Comparison of ENCODE assay signal across 8 cellular contexts in genomic region chr5:32585122-32585445, GRCh38. TPM values are rescaled to one million over a fixed set of nuclear protein-coding genes. Genes with fewer than 3 reads are reported as not detected.
DNase-seq lines count a peak whose midpoint lies in the region; ATAC-seq and TF ChIP-seq lines count a peak whose summit lies in the region.

No MANE protein-coding gene starts in this region.

- intact Hi-C loops in PC-3 (cut with micrococcal nuclease) = loop anchor here (1.0 to 5.0 kb wide), 3 partner anchors 58 to 96 kb away; no protein-coding TSS in a partner anchor
- intact Hi-C loops in ovary (cut with DNase I) = loop anchor here in 1 of 4 donors (10.0 kb wide), 1 partner anchor 90 kb away; no protein-coding TSS in a partner anchor
- intact Hi-C loops in head of caudate nucleus (cut with DNase I) = loop anchor here (5.0 kb wide), 3 partner anchors 93 to 353 kb away; partner anchors contain the start of gene MTMR12

- H3K36me3 Mint-ChIP-seq in CD8-positive, alpha-beta memory T cell = peaks cover 0 to 27% (median 0%) of the 10 kb centered on the region in 3 donors
- H3K36me3 Mint-ChIP-seq in endothelial cell (ENCODE audit: low read depth, unreplicated experiment) = peaks cover 15% of the 10 kb centered on the region

- TF ChIP-seq CTCF in PC-3 (conservative IDR thresholded peaks at IDR 0.05; ENCODE audit: low read depth, low read length) (no peak), endothelial cell (IDR thresholded peaks at IDR 0.05; ENCODE audit: unreplicated experiment) (no peak), ovary (IDR thresholded peaks at IDR 0.05) (no peak), GM10248 (IDR thresholded peaks at IDR 0.05; ENCODE audit: control extremely low read depth, extremely low read depth, low read depth, missing control alignments) (no peak)

- H3K4me1 Mint-ChIP-seq in CD8-positive, alpha-beta memory T cell = peaks cover 64 to 85% (median 79%) of the 10 kb centered on the region in 3 donors
- peaks cover 44% of the 10 kb centered on the region for H3K4me1 Mint-ChIP-seq in endothelial cell (ENCODE audit: unreplicated experiment)

- TF ChIP-seq EP300 in ovary (IDR thresholded peaks at IDR 0.05) = no peak

- peak overlapping the region; percentile 96 for H3K4me2 ChIP-seq in PC-3 (ENCODE audit: low read length)

- peaks cover 48% of the 10 kb centered on the region for H3K79me2 ChIP-seq in PC-3 (ENCODE audit: low read length)

- BruUV-seq in PC-3 (replicated peaks; lab: Mats Ljungman, UMichigan) = no TSS peak

- POLR2A ChIA-PET in CD8-positive, alpha-beta memory T cell (lab: Charles Lee) = interaction anchor here (0.9 to 1.3 kb wide), 5 partner anchors 10 to 140 kb away, joined by 3 to 8 read pairs (median 4); partner anchors contain the start of gene ZFR
- POLR2A ChIA-PET in PC-3 (lab: Charles Lee; ENCODE audit: unreplicated experiment) (interaction anchor here (0.6 kb wide), 1 partner anchor 96 kb away, joined by 3 read pairs; no protein-coding TSS in a partner anchor), GM10248 (lab: Yijun Ruan, JAX) (no interaction called here)

- no peak for TF ChIP-seq POLR2A in ovary (IDR thresholded peaks at IDR 0.05)

- peaks cover 6% of the 10 kb centered on the region for H3F3A ChIP-seq in PC-3 (ENCODE audit: low read length, unreplicated experiment)

- H3K4me3 Mint-ChIP-seq in CD8-positive, alpha-beta memory T cell = peak overlapping the region; percentile 90 to 100 (median 98)
- H3K4me3 Mint-ChIP-seq in endothelial cell (ENCODE audit: unreplicated experiment) = peak overlapping the region; percentile 97

- peaks cover 28% of the 10 kb centered on the region for H4K20me1 ChIP-seq in PC-3 (ENCODE audit: low read length)

- ATAC-seq in PC-3 = no peak

- peak overlapping the region; percentile 73 for H2AFZ ChIP-seq in PC-3 (ENCODE audit: low read length)

- CTCF ChIA-PET in CD8-positive, alpha-beta memory T cell (lab: Charles Lee) = interaction anchor here (0.7 to 3.5 kb wide), 7 partner anchors 27 to 272 kb away, joined by 3 to 31 read pairs (median 3); partner anchors contain the start of gene MTMR12
- CTCF ChIA-PET in PC-3 (lab: Charles Lee) (no interaction called here), GM10248 (lab: Yijun Ruan, JAX) (interaction anchor here (1.0 to 3.4 kb wide), 4 partner anchors 12 to 100 kb away, joined by 3 to 34 read pairs (median 6); no protein-coding TSS in a partner anchor)

- no peaks in the 10 kb centered on the region for H3K27me3 ChIP-seq in CD8-positive, alpha-beta memory T cell (ENCODE audit: insufficient read depth, low read length, poor library complexity, severe bottlenecking)
- H3K27me3 ChIP-seq in PC-3 (ENCODE audit: low read length) (no peaks in the 10 kb centered on the region), ovary (no peaks in the 10 kb centered on the region)

- H3K9me3 Mint-ChIP-seq in CD8-positive, alpha-beta memory T cell = peaks cover 0 to 2% (median 0%) of the 10 kb centered on the region in 5 donors
- no peaks in the 10 kb centered on the region for H3K9me3 Mint-ChIP-seq in endothelial cell (ENCODE audit: unreplicated experiment)

- peaks cover 0 to 2% of the 10 kb centered on the region in 2 donors for H3K27me3 Mint-ChIP-seq in CD8-positive, alpha-beta memory T cell
- H3K27me3 Mint-ChIP-seq in endothelial cell (ENCODE audit: unreplicated experiment) = peaks cover 12% of the 10 kb centered on the region

- H3K9me3 ChIP-seq in CD8-positive, alpha-beta memory T cell (ENCODE audit: low read length) = no peaks in the 10 kb centered on the region
- no peaks in the 10 kb centered on the region for H3K9me3 ChIP-seq in PC-3 (ENCODE audit: low read length)
- H3K9me3 ChIP-seq in ovary = no peaks in the 10 kb centered on the region

- peak overlapping the region; percentile 99 for H3K9ac ChIP-seq in PC-3 (ENCODE audit: low read length)

- H3K27ac Mint-ChIP-seq in CD8-positive, alpha-beta memory T cell = peak overlapping the region; percentile 95 to 100 (median 98)
- peak overlapping the region; percentile 95 for H3K27ac Mint-ChIP-seq in endothelial cell (ENCODE audit: unreplicated experiment)

- H3K36me3 ChIP-seq in CD8-positive, alpha-beta memory T cell (ENCODE audit: insufficient read depth, low read length) = peaks cover 6% of the 10 kb centered on the region
- H3K36me3 ChIP-seq in PC-3 (ENCODE audit: low read depth, low read length) = peaks cover 20% of the 10 kb centered on the region; the same call in 1 of the 2 replicates
- H3K36me3 ChIP-seq in ovary = no peaks in the 10 kb centered on the region

- 25 to 28% (median 27%) methylated on average over 8 of the region's 8 CpGs for WGBS in ovary, 3 donors

- H3K27ac ChIP-seq in CD8-positive, alpha-beta memory T cell (ENCODE audit: low read depth, low read length) = peak overlapping the region; percentile 100
- H3K27ac ChIP-seq in PC-3 (ENCODE audit: low read length) = no peak overlapping the region
- peak overlapping the region in 1 of 2 donors; percentile 95 for H3K27ac ChIP-seq in ovary

- H3K9me2 ChIP-seq in PC-3 (replicated peaks; ENCODE audit: low read length) = no peaks in the 10 kb centered on the region

- H3K4me1 ChIP-seq in CD8-positive, alpha-beta memory T cell (ENCODE audit: insufficient read depth, low read length) = peaks cover 53% of the 10 kb centered on the region
- peaks cover 16% of the 10 kb centered on the region for H3K4me1 ChIP-seq in PC-3 (ENCODE audit: insufficient read depth, low read length)
- H3K4me1 ChIP-seq in ovary (ENCODE audit: insufficient read depth) = peaks cover 3% of the 10 kb centered on the region

- H3K4me3 ChIP-seq in CD8-positive, alpha-beta memory T cell (ENCODE audit: low read length) = peak overlapping the region; percentile 93
- H3K4me3 ChIP-seq in PC-3 (ENCODE audit: low read length) (peak overlapping the region; percentile 87), ovary (peak overlapping the region; percentile 74)

- no peak for DNase-seq in CD8-positive, alpha-beta memory T cell
- DNase-seq in PC-3 (no peak), endothelial cell (ENCODE audit: low spot score) (no peak), ovary (no peak), GM10248 (ENCODE audit: extremely low spot score) (no peak), head of caudate nucleus (no peak), SW 1271 (lab: John Stamatoyannopoulos, UW) (no peak)
- no peak for DNase-seq in stimulated activated CD4-positive, alpha-beta T cell treated with anti-CD3 and anti-CD28 coated beads, Interleukin-4, amount 100 ng/mL, for 4 hours

RNA-seq across cellular contexts. Expression of gene SUB1, which starts 0.3 kb away (rescaled TPM):
- 100 to 1,000 TPM; 484 to 511 TPM for total RNA-seq in CD8-positive, alpha-beta memory T cell
- polyA plus RNA-seq in CD8-positive, alpha-beta memory T cell = 476 TPM
- total RNA-seq in PC-3 (2014; rRNA removed) (185 and 189 TPM in 2 replicates), endothelial cell (ENCODE audit: unreplicated experiment) (294 TPM), ovary (100 to 1,000 TPM; 112 to 180 (median 124) TPM)
- polyA plus RNA-seq in ovary = 100 to 1,000 TPM in 1 of 2 donors, 10 to 100 TPM in 1; 91.9 to 185 TPM
